ENCODE assay signal across 18 cellular contexts in the genomic region with DNA sequence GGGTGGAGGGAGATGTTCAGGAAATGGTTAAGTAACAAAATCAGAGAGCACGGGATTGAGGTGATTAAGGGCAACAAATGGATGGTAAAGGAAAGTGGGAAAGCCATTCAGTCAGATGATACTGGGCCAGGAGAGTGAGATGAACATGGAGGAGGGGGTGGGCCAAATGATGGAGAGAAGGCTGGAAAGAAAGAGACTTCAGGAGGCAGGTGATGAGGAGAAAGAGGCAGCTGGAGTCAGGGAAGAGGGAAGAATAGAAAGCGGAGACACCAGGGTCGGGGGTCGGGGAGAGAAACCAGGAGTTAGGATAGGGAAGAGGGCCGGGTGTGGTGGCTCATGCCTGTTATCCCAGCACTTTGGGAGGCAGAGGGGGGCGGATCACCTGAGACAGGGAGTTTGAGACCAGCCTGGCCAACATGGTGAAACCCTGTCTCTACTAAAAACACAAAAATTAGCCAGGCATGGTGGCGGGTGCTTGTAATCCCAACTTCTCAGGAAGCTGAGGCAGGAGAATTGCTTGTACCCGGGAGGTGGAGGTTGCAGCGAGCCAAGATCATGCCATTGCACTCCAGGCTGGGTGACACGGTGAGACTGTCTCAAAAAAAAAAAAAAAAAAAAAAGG. TPM values are rescaled to one million over a fixed set of nuclear protein-coding genes. Genes with fewer than 3 reads are reported as not detected.
A peak's percentile ranks its signal among the peaks of the same experiment; 100 is the strongest.
DNase-seq lines count a peak whose midpoint lies in the region; ATAC-seq and TF ChIP-seq lines count a peak whose summit lies in the region.
"Had no signal": no experiment of that assay in that cellular context is flagged by ENCODE, and none has a peak within 500 bp of the region (broad histone marks: within the 10 kb centered on the region; RNA-seq: fewer than 3 reads in every experiment).

No MANE protein-coding gene starts in this region.

- TF ChIP-seq CTCF in chondrocyte (IDR thresholded peaks at IDR 0.05) (no peak), nephron (IDR thresholded peaks at IDR 0.05; ENCODE audit: unreplicated experiment in 3 of 3) (no peak), type B pancreatic cell (conservative IDR thresholded peaks at IDR 0.05) (no peak)

- no peak overlapping the region for H3K27ac Mint-ChIP-seq in activated naive CD8-positive, alpha-beta T cell treated with anti-CD3 and anti-CD28 coated beads, Interleukin-2, amount 10 ng/mL, durations not matched to agents 7 days and 5 days
- H3K27ac Mint-ChIP-seq in activated naive CD8-positive, alpha-beta T cell treated with anti-CD3 and anti-CD28 coated beads, Interleukin-2, amount 50 U/mL, for 24 hours: no peak overlapping the region
- no peak overlapping the region for H3K27ac Mint-ChIP-seq in chondrocyte (ENCODE audit: unreplicated experiment)
- H3K27ac Mint-ChIP-seq in nephron: peak overlapping the region in 2 of 3 experiments; percentile 55 to 81
- peak overlapping the region; percentile 48 for H3K27ac Mint-ChIP-seq in type B pancreatic cell
- no peak overlapping the region for H3K27ac Mint-ChIP-seq in activated CD8-positive, alpha-beta memory T cell treated with anti-CD3 and anti-CD28 coated beads, Interleukin-2, amount 10 ng/mL, durations not matched to agents 7 days and 5 days
- H3K27ac Mint-ChIP-seq in naive thymus-derived CD8-positive, alpha-beta T cell: peak overlapping the region in 4 of 10 donors; percentile 25 to 53 (median 39)

- no peak for ATAC-seq in activated naive CD8-positive, alpha-beta T cell treated with anti-CD3 and anti-CD28 coated beads, Interleukin-2, amount 10 ng/mL, durations not matched to agents 7 days and 5 days (ENCODE audit: low read depth)
- ATAC-seq in activated naive CD8-positive, alpha-beta T cell treated with anti-CD3 and anti-CD28 coated beads, Interleukin-2, amount 50 U/mL, for 24 hours: no peak
- ATAC-seq in activated CD8-positive, alpha-beta memory T cell treated with anti-CD3 and anti-CD28 coated beads, Interleukin-2, amount 10 ng/mL, durations not matched to agents 7 days and 5 days: no peak
- ATAC-seq in naive thymus-derived CD8-positive, alpha-beta T cell: no peak
- ATAC-seq: K562 had no signal

- CTCF ChIA-PET in activated CD8-positive, alpha-beta memory T cell treated with anti-CD3 and anti-CD28 coated beads, Interleukin-2, amount 10 ng/mL, durations not matched to agents 7 days and 5 days (lab: Charles Lee): interaction anchor here (1.2 kb wide), 1 partner anchor 51 kb away, joined by 3 read pairs; no protein-coding TSS in a partner anchor

- H3K36me3 Mint-ChIP-seq in activated naive CD8-positive, alpha-beta T cell treated with anti-CD3 and anti-CD28 coated beads, Interleukin-2, amount 10 ng/mL, durations not matched to agents 7 days and 5 days: peaks cover 2% of the 10 kb centered on the region
- H3K36me3 Mint-ChIP-seq in activated naive CD8-positive, alpha-beta T cell treated with anti-CD3 and anti-CD28 coated beads, Interleukin-2, amount 50 U/mL, for 24 hours (ENCODE audit: low read depth): no peaks in the 10 kb centered on the region
- H3K36me3 Mint-ChIP-seq in chondrocyte (ENCODE audit: low read depth) (no peaks in the 10 kb centered on the region), nephron (ENCODE audit: low read depth) (no peaks in the 10 kb centered on the region), type B pancreatic cell (no peaks in the 10 kb centered on the region)
- H3K36me3 Mint-ChIP-seq in activated CD8-positive, alpha-beta memory T cell treated with anti-CD3 and anti-CD28 coated beads, Interleukin-2, amount 10 ng/mL, durations not matched to agents 7 days and 5 days: no peaks in the 10 kb centered on the region
- no peaks in the 10 kb centered on the region for H3K36me3 Mint-ChIP-seq in naive thymus-derived CD8-positive, alpha-beta T cell

- no peak overlapping the region for H3K4me3 Mint-ChIP-seq in activated naive CD8-positive, alpha-beta T cell treated with anti-CD3 and anti-CD28 coated beads, Interleukin-2, amount 10 ng/mL, durations not matched to agents 7 days and 5 days
- H3K4me3 Mint-ChIP-seq in activated naive CD8-positive, alpha-beta T cell treated with anti-CD3 and anti-CD28 coated beads, Interleukin-2, amount 50 U/mL, for 24 hours: no peak overlapping the region
- H3K4me3 Mint-ChIP-seq in chondrocyte (ENCODE audit: unreplicated experiment) (no peak overlapping the region), nephron (no peak overlapping the region), type B pancreatic cell (no peak overlapping the region)
- H3K4me3 Mint-ChIP-seq in activated CD8-positive, alpha-beta memory T cell treated with anti-CD3 and anti-CD28 coated beads, Interleukin-2, amount 10 ng/mL, durations not matched to agents 7 days and 5 days: no peak overlapping the region
- H3K4me3 Mint-ChIP-seq in naive thymus-derived CD8-positive, alpha-beta T cell: peak overlapping the region in 1 of 10 donors; percentile 79
- H3K4me3 Mint-ChIP-seq: H9 had no signal

- H3K4me1 Mint-ChIP-seq in activated naive CD8-positive, alpha-beta T cell treated with anti-CD3 and anti-CD28 coated beads, Interleukin-2, amount 10 ng/mL, durations not matched to agents 7 days and 5 days: peaks cover 19% of the 10 kb centered on the region
- peaks cover 14% of the 10 kb centered on the region for H3K4me1 Mint-ChIP-seq in activated naive CD8-positive, alpha-beta T cell treated with anti-CD3 and anti-CD28 coated beads, Interleukin-2, amount 50 U/mL, for 24 hours
- peaks cover 6% of the 10 kb centered on the region for H3K4me1 Mint-ChIP-seq in chondrocyte (ENCODE audit: low read depth)
- peaks cover 25% of the 10 kb centered on the region for H3K4me1 Mint-ChIP-seq in nephron
- peaks cover 8% of the 10 kb centered on the region for H3K4me1 Mint-ChIP-seq in type B pancreatic cell (ENCODE audit: unreplicated experiment)
- H3K4me1 Mint-ChIP-seq in activated CD8-positive, alpha-beta memory T cell treated with anti-CD3 and anti-CD28 coated beads, Interleukin-2, amount 10 ng/mL, durations not matched to agents 7 days and 5 days: peaks cover 17% of the 10 kb centered on the region
- peaks cover 8 to 32% (median 17%) of the 10 kb centered on the region in 4 donors for H3K4me1 Mint-ChIP-seq in naive thymus-derived CD8-positive, alpha-beta T cell

- DNase-seq in activated naive CD8-positive, alpha-beta T cell treated with anti-CD3 and anti-CD28 coated beads, Interleukin-2, amount 10 ng/mL, durations not matched to agents 7 days and 5 days: peak; percentile 10
- no peak for DNase-seq in activated naive CD8-positive, alpha-beta T cell treated with anti-CD3 and anti-CD28 coated beads, Interleukin-2, amount 50 U/mL, for 24 hours
- DNase-seq in chondrocyte (ENCODE audit: low spot score) (peak; percentile 68), type B pancreatic cell (ENCODE audit: extremely low spot score, unreplicated experiment) (no peak), NCI-H1694 treated with DMSO at 0.1 percent for 48 hours (lab: John Stamatoyannopoulos, UW) (no peak)
- DNase-seq in activated CD8-positive, alpha-beta memory T cell treated with anti-CD3 and anti-CD28 coated beads, Interleukin-2, amount 10 ng/mL, durations not matched to agents 7 days and 5 days: no peak
- DNase-seq in naive thymus-derived CD8-positive, alpha-beta T cell: no peak
- DNase-seq: EL, H9, NCI-H1436, NCI-H2029 treated with DMSO at 0.1 percent for 48 hours, NCI-H2171 treated with DMSO at 0.1 percent for 48 hours, NCI-H446 treated with DMSO at 0.1 percent for 48 hours, NCI-H748 treated with DMSO at 0.1 percent for 48 hours, SIG-M5 had no signal

- POLR2A ChIA-PET in activated naive CD8-positive, alpha-beta T cell treated with anti-CD3 and anti-CD28 coated beads, Interleukin-2, amount 10 ng/mL, durations not matched to agents 7 days and 5 days (lab: Charles Lee): no interaction called here
- POLR2A ChIA-PET in naive thymus-derived CD8-positive, alpha-beta T cell (lab: Charles Lee): interaction anchor here (0.6 to 7.4 kb wide), 4 partner anchors 9 to 697 kb away, joined by 3 to 72 read pairs (median 5); no protein-coding TSS in a partner anchor

- H3K27me3 Mint-ChIP-seq in activated naive CD8-positive, alpha-beta T cell treated with anti-CD3 and anti-CD28 coated beads, Interleukin-2, amount 10 ng/mL, durations not matched to agents 7 days and 5 days: peaks cover 1% of the 10 kb centered on the region
- H3K27me3 Mint-ChIP-seq in activated naive CD8-positive, alpha-beta T cell treated with anti-CD3 and anti-CD28 coated beads, Interleukin-2, amount 50 U/mL, for 24 hours: no peaks in the 10 kb centered on the region
- H3K27me3 Mint-ChIP-seq in chondrocyte (ENCODE audit: low read depth) (no peaks in the 10 kb centered on the region), nephron (ENCODE audit: low read depth) (no peaks in the 10 kb centered on the region), type B pancreatic cell (no peaks in the 10 kb centered on the region)
- peaks cover 2% of the 10 kb centered on the region for H3K27me3 Mint-ChIP-seq in activated CD8-positive, alpha-beta memory T cell treated with anti-CD3 and anti-CD28 coated beads, Interleukin-2, amount 10 ng/mL, durations not matched to agents 7 days and 5 days
- no peaks in the 10 kb centered on the region for H3K27me3 Mint-ChIP-seq in naive thymus-derived CD8-positive, alpha-beta T cell

- no peaks in the 10 kb centered on the region for H3K9me3 Mint-ChIP-seq in activated naive CD8-positive, alpha-beta T cell treated with anti-CD3 and anti-CD28 coated beads, Interleukin-2, amount 10 ng/mL, durations not matched to agents 7 days and 5 days
- H3K9me3 Mint-ChIP-seq in activated naive CD8-positive, alpha-beta T cell treated with anti-CD3 and anti-CD28 coated beads, Interleukin-2, amount 50 U/mL, for 24 hours: no peaks in the 10 kb centered on the region
- H3K9me3 Mint-ChIP-seq in chondrocyte (ENCODE audit: low read depth) (no peaks in the 10 kb centered on the region), nephron (no peaks in the 10 kb centered on the region), type B pancreatic cell (no peaks in the 10 kb centered on the region)
- H3K9me3 Mint-ChIP-seq in activated CD8-positive, alpha-beta memory T cell treated with anti-CD3 and anti-CD28 coated beads, Interleukin-2, amount 10 ng/mL, durations not matched to agents 7 days and 5 days (ENCODE audit: low read depth): no peaks in the 10 kb centered on the region
- no peaks in the 10 kb centered on the region for H3K9me3 Mint-ChIP-seq in naive thymus-derived CD8-positive, alpha-beta T cell
- H3K9me3 Mint-ChIP-seq: H9 had no signal

RNA-seq across cellular contexts. Expression of a gene that starts 4.7 kb away (rescaled TPM):
- 100 to 1,000 TPM; 128 to 134 TPM for total RNA-seq in activated naive CD8-positive, alpha-beta T cell treated with anti-CD3 and anti-CD28 coated beads, Interleukin-2, amount 10 ng/mL, durations not matched to agents 7 days and 5 days
- total RNA-seq in chondrocyte (53.5 to 58.1 TPM (median 54.3 TPM) in 3 replicates), type B pancreatic cell (ENCODE audit: low replicate concordance) (97.5 and 169 TPM in 2 replicates)
- 100 to 1,000 TPM in 1 of 2 experiments, 10 to 100 TPM in 1; 93.6 to 116 TPM for total RNA-seq in activated CD8-positive, alpha-beta memory T cell treated with anti-CD3 and anti-CD28 coated beads, Interleukin-2, amount 10 ng/mL, durations not matched to agents 7 days and 5 days
- 100 to 1,000 TPM; 280 TPM for total RNA-seq in naive thymus-derived CD8-positive, alpha-beta T cell
- polyA plus RNA-seq in naive thymus-derived CD8-positive, alpha-beta T cell: 10 to 100 TPM in 1 of 3 donors, 1 to 10 TPM in 2; 8.0 to 12.9 (median 9.9) TPM

RNA-seq across cellular contexts. Expression of a gene that starts 57.7 kb away (rescaled TPM):
- total RNA-seq in activated naive CD8-positive, alpha-beta T cell treated with anti-CD3 and anti-CD28 coated beads, Interleukin-2, amount 10 ng/mL, durations not matched to agents 7 days and 5 days: under 1 TPM; 0.39 to 0.54 TPM
- total RNA-seq in chondrocyte (17.4 to 26.5 TPM (median 26.0 TPM) in 3 replicates), type B pancreatic cell (ENCODE audit: low replicate concordance) (21.2 and 95.6 TPM in 2 replicates)
- under 1 TPM; 0.52 to 0.79 TPM for total RNA-seq in activated CD8-positive, alpha-beta memory T cell treated with anti-CD3 and anti-CD28 coated beads, Interleukin-2, amount 10 ng/mL, durations not matched to agents 7 days and 5 days
- total RNA-seq in naive thymus-derived CD8-positive, alpha-beta T cell: under 1 TPM in 1 of 2 experiments, not detected in 1; 0.99 TPM
- polyA plus RNA-seq in naive thymus-derived CD8-positive, alpha-beta T cell: under 1 TPM in 2 of 3 donors, not detected in 1; 0.17 to 0.48 TPM
- total RNA-seq: HT1080, K562 had no signal
- polyA plus RNA-seq: K562 had no signal

Comparison
In these comparisons a context has a peak if more than half of its experiments do, and no peak if none do; other contexts are left out.
1. DNase-seq: peak in activated naive CD8-positive, alpha-beta T cell treated with anti-CD3 and anti-CD28 coated beads, Interleukin-2, amount 10 ng/mL, durations not matched to agents 7 days and 5 days (single experiment) and chondrocyte (single experiment); none in activated naive CD8-positive, alpha-beta T cell treated with anti-CD3 and anti-CD28 coated beads, Interleukin-2, amount 50 U/mL, for 24 hours (single experiment), type B pancreatic cell (single experiment), activated CD8-positive, alpha-beta memory T cell treated with anti-CD3 and anti-CD28 coated beads, Interleukin-2, amount 10 ng/mL, durations not matched to agents 7 days and 5 days (single experiment), NCI-H1694 treated with DMSO at 0.1 percent for 48 hours (single experiment) and naive thymus-derived CD8-positive, alpha-beta T cell (0 of 10).
2. H3K27ac Mint-ChIP-seq: peak in nephron (2 of 3) and type B pancreatic cell (single experiment); none in activated naive CD8-positive, alpha-beta T cell treated with anti-CD3 and anti-CD28 coated beads, Interleukin-2, amount 10 ng/mL, durations not matched to agents 7 days and 5 days (single experiment), activated naive CD8-positive, alpha-beta T cell treated with anti-CD3 and anti-CD28 coated beads, Interleukin-2, amount 50 U/mL, for 24 hours (single experiment), chondrocyte (single experiment) and activated CD8-positive, alpha-beta memory T cell treated with anti-CD3 and anti-CD28 coated beads, Interleukin-2, amount 10 ng/mL, durations not matched to agents 7 days and 5 days (single experiment).